In genomic region chr1:87044424-87044823, GRCh38 we compare ENCODE assay signal across 12 cellular contexts.
DNase-seq lines count a peak whose midpoint lies in the region; ATAC-seq, FAIRE-seq and TF ChIP-seq lines count a peak whose summit lies in the region.
"Had no signal": no experiment of that assay in that cellular context is flagged by ENCODE, and none has a peak within 500 bp of the region (broad histone marks: within the 10 kb centered on the region; RNA-seq: fewer than 3 reads in every experiment).

No MANE protein-coding gene starts in this region.

- no peak for DNase-seq in activated T-cell treated with anti-CD3 and anti-CD28 coated beads, Interleukin-2, amount 50 U/mL, for 24 hours
- no peak for DNase-seq in activated T-cell treated with anti-CD3 and anti-CD28 coated beads for 4 hours
- no peak for DNase-seq in pancreas
- no peak for DNase-seq in nucleus accumbens (lab: John Stamatoyannopoulos, UW)
- DNase-seq in SK-N-SH = no peak
- DNase-seq in NCI-H2227 treated with DMSO at 0.1 percent for 48 hours (lab: John Stamatoyannopoulos, UW) = no peak
- DNase-seq: esophagus squamous epithelium, NCI-H1436 had no signal

- CTCF ChIA-PET in SK-N-SH (lab: Yijun Ruan, JAX) = interaction anchor here (0.9 to 1.6 kb wide), 4 partner anchors 10 to 340 kb away, joined by 3 to 4 read pairs (median 3); partner anchors contain the start of gene SH3GLB1

- H3K4me2 ChIP-seq in SK-N-SH = no peak overlapping the region

- H3K4me3 ChIP-seq in pancreas = no peak overlapping the region
- H3K4me3 ChIP-seq in SK-N-SH (ENCODE audit: low read depth in 2 of 2, low read length in 1 of 2) = no peak overlapping the region
- H3K4me3 ChIP-seq: esophagus squamous epithelium had no signal

- H3K9me3 ChIP-seq in pancreas (no peaks in the 10 kb centered on the region), SK-N-SH (no peaks in the 10 kb centered on the region)
- H3K9me3 ChIP-seq: esophagus squamous epithelium had no signal

- H3K4me3 Mint-ChIP-seq in activated T-cell treated with anti-CD3 and anti-CD28 coated beads, Interleukin-2, amount 50 U/mL, for 24 hours = no peak overlapping the region

- H3K27me3 ChIP-seq in pancreas = no peaks in the 10 kb centered on the region
- no peaks in the 10 kb centered on the region for H3K27me3 ChIP-seq in SK-N-SH (ENCODE audit: insufficient read depth)
- H3K27me3 ChIP-seq: esophagus squamous epithelium had no signal

- TF ChIP-seq CTCF in pancreas (IDR thresholded peaks at IDR 0.05) (no peak), SK-N-SH (IDR thresholded peaks at IDR 0.05) (no peak)

- H3K36me3 ChIP-seq in pancreas (no peaks in the 10 kb centered on the region), SK-N-SH (replicated peaks in 1 of 2; ENCODE audit: control insufficient read depth in 1 of 2, insufficient read depth in 2 of 2, low read length in 1 of 2) (no peaks in the 10 kb centered on the region)
- H3K36me3 ChIP-seq: esophagus squamous epithelium had no signal

- H3K9me2 ChIP-seq in SK-N-SH = no peaks in the 10 kb centered on the region

- peaks cover 48% of the 10 kb centered on the region for H3K4me1 Mint-ChIP-seq in activated T-cell treated with anti-CD3 and anti-CD28 coated beads, Interleukin-2, amount 50 U/mL, for 24 hours (ENCODE audit: low read depth)

- no peaks in the 10 kb centered on the region for H3K79me2 ChIP-seq in SK-N-SH (ENCODE audit: insufficient read depth)

- peaks cover 18% of the 10 kb centered on the region for H3K36me3 Mint-ChIP-seq in activated T-cell treated with anti-CD3 and anti-CD28 coated beads, Interleukin-2, amount 50 U/mL, for 24 hours (ENCODE audit: low read depth)

- H3K27ac ChIP-seq in pancreas (no peak overlapping the region), SK-N-SH (ENCODE audit: low read depth in 2 of 2, low read length in 1 of 2) (no peak overlapping the region)
- H3K27ac ChIP-seq: esophagus squamous epithelium had no signal

- peaks cover 8% of the 10 kb centered on the region for H3K9me3 Mint-ChIP-seq in activated T-cell treated with anti-CD3 and anti-CD28 coated beads, Interleukin-2, amount 50 U/mL, for 24 hours

- TF ChIP-seq RAD21 in SK-N-SH (IDR thresholded peaks at IDR 0.05; ENCODE audit: low read length) = no peak

- no peaks in the 10 kb centered on the region for H3K4me1 ChIP-seq in pancreas
- no peaks in the 10 kb centered on the region; a peak in 1 of 4 replicates for H3K4me1 ChIP-seq in SK-N-SH (ENCODE audit: control insufficient read depth in 1 of 2, insufficient read depth in 2 of 2, low read depth in 1 of 2, low read length in 1 of 2)
- H3K4me1 ChIP-seq: esophagus squamous epithelium had no signal

- POLR2A ChIA-PET in SK-N-SH (lab: Yijun Ruan, JAX) = no interaction called here

- no peak for TF ChIP-seq EP300 in SK-N-SH (IDR thresholded peaks at IDR 0.05; ENCODE audit: borderline replicate concordance in 1 of 2, low read depth in 1 of 2, low read length in 1 of 2)

- no peaks in the 10 kb centered on the region for H3F3A ChIP-seq in SK-N-SH (replicated peaks; ENCODE audit: insufficient read depth)

- H2AFZ ChIP-seq in SK-N-SH (ENCODE audit: low read depth) = no peak overlapping the region

- intact Hi-C loops in pancreas (cut with DNase I) = no loop called here

- no peaks in the 10 kb centered on the region for H3K27me3 Mint-ChIP-seq in activated T-cell treated with anti-CD3 and anti-CD28 coated beads, Interleukin-2, amount 50 U/mL, for 24 hours

- FAIRE-seq in pancreas (lab: Jason Lieb, UNC) = peak; percentile 5
- FAIRE-seq: bronchial epithelial cell, HTR-8/SVneo had no signal

- H3K9ac ChIP-seq in SK-N-SH = no peak overlapping the region

- peak; percentile 36 for ATAC-seq in GM21786 (IDR thresholded peaks at IDR 0.05; ENCODE audit: unreplicated experiment)
- ATAC-seq in HG03460 (IDR thresholded peaks at IDR 0.05; ENCODE audit: unreplicated experiment) = peak; percentile 44
- no peak for ATAC-seq in pancreas

- H3K27ac Mint-ChIP-seq in activated T-cell treated with anti-CD3 and anti-CD28 coated beads, Interleukin-2, amount 50 U/mL, for 24 hours = peak overlapping the region; percentile 83

- no peaks in the 10 kb centered on the region for H4K20me1 ChIP-seq in SK-N-SH (ENCODE audit: insufficient read depth)

TF ChIP-seq in SK-N-SH, 30 proteins besides CTCF, POLR2A, EP300 and RAD21:
- TF ChIP-seq TEAD4 (IDR thresholded peaks at IDR 0.05; ENCODE audit: borderline replicate concordance, insufficient read depth) = no peak
- no peak for TF ChIP-seq SIN3A (IDR thresholded peaks at IDR 0.05; ENCODE audit: borderline replicate concordance, low read depth, low read length)
- no peak for TF ChIP-seq FOXJ3 (CRISPR knock-in tag; IDR thresholded peaks at IDR 0.05)
- TF ChIP-seq USF2 (IDR thresholded peaks at IDR 0.05; ENCODE audit: borderline replicate concordance, low read depth, low read length) = no peak
TF ChIP-seq in SK-N-SH: peak in this region for 0.

Comparison
In these comparisons a context has a peak if more than half of its experiments do, and no peak if none do; other contexts are left out.
1. ATAC-seq: peak in GM21786 (single experiment) and HG03460 (single experiment); none in pancreas (0 of 4).